ENCODE assay signal across 24 cellular contexts in the genomic region with DNA sequence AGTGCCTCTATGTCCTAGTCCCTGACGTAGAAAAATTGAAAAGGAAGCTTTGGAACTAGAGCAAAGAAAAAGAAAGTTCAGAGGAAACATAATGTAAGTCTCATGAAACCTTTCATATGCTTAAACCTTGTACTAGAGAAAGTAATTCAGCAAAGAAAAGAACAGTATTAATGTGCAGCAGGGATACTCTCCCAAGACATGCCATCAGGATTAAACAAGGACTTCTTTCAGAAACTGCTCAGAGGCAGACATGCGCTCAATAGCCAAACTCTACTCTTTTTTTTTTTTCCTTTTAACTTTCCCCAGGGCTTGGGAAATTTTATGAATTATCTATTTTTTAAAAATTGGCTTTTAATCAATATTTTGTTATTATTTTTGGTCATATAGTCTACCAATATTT. TPM values are rescaled to one million over a fixed set of nuclear protein-coding genes. Genes with fewer than 3 reads are reported as not detected.
"Had no signal": no experiment of that assay in that cellular context is flagged by ENCODE, and none has a peak within 500 bp of the region (broad histone marks: within the 10 kb centered on the region; RNA-seq: fewer than 3 reads in every experiment).

No MANE protein-coding gene starts in this region.

- H3K9me3 ChIP-seq: heart left ventricle, ovary, prostate gland, sigmoid colon, stomach, thoracic aorta had no signal

- H3K4me3 ChIP-seq: coronary artery, heart left ventricle, neural progenitor cell, ovary, prostate gland, sigmoid colon, stomach, thoracic aorta had no signal

- H3K36me3 Mint-ChIP-seq: natural killer cell, neural progenitor cell had no signal

- DNase-seq: natural killer cell; ovary; sigmoid colon; stimulated activated CD4-positive, alpha-beta T cell treated with anti-CD3 and anti-CD28 coated beads, Interleukin-12 subunit alpha, Interleukin-12 subunit beta, amount 100 ng/mL, for 4 hours; stomach had no signal

- H3K4me1 ChIP-seq: neural progenitor cell, prostate gland, sigmoid colon, stomach had no signal

- H3K27ac ChIP-seq: coronary artery, heart left ventricle, neural progenitor cell, ovary, prostate gland, sigmoid colon, stomach, thoracic aorta had no signal

- H3K27me3 ChIP-seq: neural progenitor cell, ovary, sigmoid colon had no signal

- H3K4me1 Mint-ChIP-seq: endodermal cell, natural killer cell, neural progenitor cell had no signal

- H3K36me3 ChIP-seq: heart left ventricle, neural progenitor cell, ovary, prostate gland, sigmoid colon, stomach, thoracic aorta had no signal

- H3K27ac Mint-ChIP-seq: endodermal cell, natural killer cell, neural progenitor cell had no signal

- H3K9ac ChIP-seq: neural progenitor cell had no signal

- H3K4me3 Mint-ChIP-seq: endodermal cell, natural killer cell, neural progenitor cell had no signal

- H3K9me3 Mint-ChIP-seq: endodermal cell, natural killer cell, neural progenitor cell had no signal

RNA-seq across cellular contexts. Expression of gene CCDC184, which starts 19.0 kb away (rescaled TPM):
- total RNA-seq: endodermal cell had no signal

RNA-seq across cellular contexts. Expression of gene OR10AD1, which starts 38.6 kb away (rescaled TPM):
- total RNA-seq: cardiac septum, cerebellum, dermis microvascular lymphatic vessel endothelial cell, endodermal cell, endothelial cell of umbilical vein, fibroblast of lung, glomerular endothelial cell, heart left ventricle, lower leg skin, mammary epithelial cell, mucosa of gallbladder, myocyte, natural killer cell, ovary, prostate gland, sigmoid colon, stomach, thoracic aorta, urinary bladder had no signal
- polyA plus RNA-seq: endothelial cell of umbilical vein, esophagus, fibroblast of lung, heart left ventricle, mammary epithelial cell, ovary, sigmoid colon, small intestine, stomach, urinary bladder had no signal
